ENCODE assay signal across 9 cellular contexts in the genomic region with DNA sequence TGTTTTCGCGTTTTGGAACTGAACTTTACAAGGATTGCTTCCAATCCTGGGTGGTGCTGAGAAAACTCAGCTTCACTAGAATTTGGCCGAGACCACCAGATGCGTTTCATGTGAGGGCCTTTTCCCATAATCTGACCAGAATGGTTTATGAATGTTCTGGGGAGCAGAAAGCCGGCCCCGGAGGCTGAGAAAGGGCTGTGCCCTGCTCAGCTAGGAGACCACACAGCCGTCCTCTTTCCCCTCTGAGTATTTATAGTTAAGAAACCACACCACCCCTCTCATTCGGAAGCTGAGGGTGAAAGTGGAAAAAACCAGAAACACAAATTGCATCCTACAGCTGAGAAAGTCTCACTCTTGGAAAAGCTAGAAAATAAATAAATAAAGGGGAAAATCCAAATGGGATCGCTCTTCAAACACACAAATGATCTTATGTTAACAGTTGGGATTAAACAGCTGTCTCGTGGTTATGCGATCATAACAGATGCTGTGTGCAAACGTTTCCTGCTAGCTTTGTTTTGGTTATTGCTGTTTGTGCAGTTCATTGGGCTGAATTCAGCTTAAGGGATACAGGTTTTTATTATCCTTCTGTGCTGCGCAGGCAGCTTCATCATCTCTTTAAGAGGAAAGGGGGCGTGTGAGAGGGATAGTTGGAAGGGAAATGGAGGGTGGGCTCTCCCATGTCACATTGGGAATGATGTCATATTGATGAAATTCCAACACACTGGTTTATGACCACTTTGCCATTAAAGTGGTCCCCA.
DNase-seq lines count a peak whose midpoint lies in the region; ATAC-seq and TF ChIP-seq lines count a peak whose summit lies in the region.
"Had no signal": no experiment of that assay in that cellular context is flagged by ENCODE, and none has a peak within 500 bp of the region (broad histone marks: within the 10 kb centered on the region; RNA-seq: fewer than 3 reads in every experiment).

No MANE protein-coding gene starts in this region.

- H3K4me1 ChIP-seq in HEK293 (ENCODE audit: control insufficient read depth, insufficient read depth, low read length) = no peaks in the 10 kb centered on the region
- H3K4me1 ChIP-seq in adipocyte (ENCODE audit: control insufficient read depth, insufficient read depth, low read length) = peaks cover 15% of the 10 kb centered on the region
- H3K4me1 ChIP-seq in left ventricle myocardium inferior = peaks cover 32% of the 10 kb centered on the region

- H3K9me3 ChIP-seq in HEK293 (ENCODE audit: control insufficient read depth, insufficient read depth, low read depth, low read length) = no peaks in the 10 kb centered on the region
- H3K9me3 ChIP-seq in adipocyte (ENCODE audit: control insufficient read depth, low read length) = no peaks in the 10 kb centered on the region
- no peaks in the 10 kb centered on the region for H3K9me3 ChIP-seq in left ventricle myocardium inferior (replicated peaks)
- no peaks in the 10 kb centered on the region for H3K9me3 ChIP-seq in CD4-positive, alpha-beta T cell (ENCODE audit: control insufficient read depth, low read length)

- no peaks in the 10 kb centered on the region for H3K9me3 Mint-ChIP-seq in CD4-positive, alpha-beta T cell
- H3K9me3 Mint-ChIP-seq in activated CD4-positive, alpha-beta T cell treated with anti-CD3 and anti-CD28 coated beads for 36 hours (ENCODE audit: low read depth) = no peaks in the 10 kb centered on the region

- no peaks in the 10 kb centered on the region for H3K36me3 ChIP-seq in HEK293 (ENCODE audit: control insufficient read depth in 2 of 2, insufficient read depth in 1 of 2, low read length in 2 of 2)
- H3K36me3 ChIP-seq in adipocyte (ENCODE audit: control insufficient read depth, insufficient read depth, low read length, severe bottlenecking) = no peaks in the 10 kb centered on the region
- no peaks in the 10 kb centered on the region for H3K36me3 ChIP-seq in left ventricle myocardium inferior

- H3K4me3 ChIP-seq in HEK293 (ENCODE audit: low read depth, low read length) (no peak overlapping the region), adipocyte (ENCODE audit: low read length) (peak overlapping the region; percentile 6), left ventricle myocardium inferior (peak overlapping the region; percentile 14), skeletal muscle cell (ENCODE audit: low read depth, low read length) (no peak overlapping the region)

- intact Hi-C loops in left ventricle myocardium inferior (cut with micrococcal nuclease) = no loop called here
- intact Hi-C loops in CD4-positive, alpha-beta T cell (cut with DNase I, micrococcal nuclease) = no loop called here
- intact Hi-C loops in activated CD4-positive, alpha-beta T cell treated with anti-CD3 and anti-CD28 coated beads for 36 hours (cut with DNase I, micrococcal nuclease) = no loop called here

- no peak overlapping the region for H3K4me3 Mint-ChIP-seq in CD4-positive, alpha-beta T cell
- H3K4me3 Mint-ChIP-seq in activated CD4-positive, alpha-beta T cell treated with anti-CD3 and anti-CD28 coated beads for 36 hours = no peak overlapping the region

- DNase-seq in adipocyte (ENCODE audit: low read depth) (no peak), left ventricle myocardium inferior (no peak), skeletal muscle cell (ENCODE audit: low read depth) (peak; percentile 55)
- no peak for DNase-seq in CD4-positive, alpha-beta T cell
- DNase-seq in activated CD4-positive, alpha-beta T cell treated with anti-CD3 and anti-CD28 coated beads for 36 hours = no peak

- no peaks in the 10 kb centered on the region for H3K36me3 Mint-ChIP-seq in CD4-positive, alpha-beta T cell (ENCODE audit: low read depth)
- H3K36me3 Mint-ChIP-seq in activated CD4-positive, alpha-beta T cell treated with anti-CD3 and anti-CD28 coated beads for 36 hours (ENCODE audit: low read depth) = no peaks in the 10 kb centered on the region

- no peak overlapping the region for H3K27ac Mint-ChIP-seq in CD4-positive, alpha-beta T cell
- H3K27ac Mint-ChIP-seq in activated CD4-positive, alpha-beta T cell treated with anti-CD3 and anti-CD28 coated beads for 36 hours = no peak overlapping the region

- ATAC-seq in CD4-positive, alpha-beta T cell (ENCODE audit: poor library complexity) = no peak
- no peak for ATAC-seq in activated CD4-positive, alpha-beta T cell treated with anti-CD3 and anti-CD28 coated beads for 36 hours
- no peak for ATAC-seq in HG03139 (IDR thresholded peaks at IDR 0.05; ENCODE audit: unreplicated experiment)
- no peak for ATAC-seq in HG02981 (IDR thresholded peaks at IDR 0.05; ENCODE audit: unreplicated experiment)
- ATAC-seq: esophagus mucosa had no signal

- POLR2A ChIA-PET in HEK293 (lab: Yijun Ruan, JAX) = no interaction called here
- POLR2A ChIA-PET in CD4-positive, alpha-beta T cell (lab: Charles Lee) = no interaction called here
- POLR2A ChIA-PET in activated CD4-positive, alpha-beta T cell treated with anti-CD3 and anti-CD28 coated beads for 36 hours (lab: Charles Lee) = no interaction called here

- peaks cover 4% of the 10 kb centered on the region for H3K27me3 Mint-ChIP-seq in CD4-positive, alpha-beta T cell
- peaks cover 12% of the 10 kb centered on the region for H3K27me3 Mint-ChIP-seq in activated CD4-positive, alpha-beta T cell treated with anti-CD3 and anti-CD28 coated beads for 36 hours

- H3K4me1 Mint-ChIP-seq in CD4-positive, alpha-beta T cell (ENCODE audit: low read depth) = no peaks in the 10 kb centered on the region
- H3K4me1 Mint-ChIP-seq in activated CD4-positive, alpha-beta T cell treated with anti-CD3 and anti-CD28 coated beads for 36 hours = peaks cover 3% of the 10 kb centered on the region

- TF ChIP-seq CTCF in HEK293 (tag by site-specific recombination; IDR thresholded peaks at IDR 0.05) = no peak
- TF ChIP-seq CTCF in left ventricle myocardium inferior (IDR thresholded peaks at IDR 0.05; ENCODE audit: borderline replicate concordance) = no peak
- TF ChIP-seq CTCF in CD4-positive, alpha-beta T cell (IDR thresholded peaks at IDR 0.05) = no peak

- CTCF ChIA-PET in HEK293 (lab: Yijun Ruan, JAX) = no interaction called here
- CTCF ChIA-PET in CD4-positive, alpha-beta T cell (lab: Charles Lee) = interaction anchor here (0.9 kb wide), 1 partner anchor 39 kb away, joined by 3 read pairs; no protein-coding TSS in a partner anchor
- CTCF ChIA-PET in activated CD4-positive, alpha-beta T cell treated with anti-CD3 and anti-CD28 coated beads for 36 hours (lab: Charles Lee) = interaction anchor here (1.1 kb wide), 1 partner anchor 263 kb away, joined by 4 read pairs; no protein-coding TSS in a partner anchor

- H3K27me3 ChIP-seq in adipocyte (replicated peaks; ENCODE audit: control insufficient read depth, insufficient read depth, low read length) (no peaks in the 10 kb centered on the region), left ventricle myocardium inferior (ENCODE audit: low read depth) (no peaks in the 10 kb centered on the region)
- H3K27me3 ChIP-seq in CD4-positive, alpha-beta T cell (ENCODE audit: control insufficient read depth, insufficient read depth, low read length) = no peaks in the 10 kb centered on the region

- H3K9ac ChIP-seq in adipocyte (ENCODE audit: low read length) = peak overlapping the region; percentile 18

- no peak overlapping the region for H3K27ac ChIP-seq in HEK293 (ENCODE audit: extremely low read depth, low read depth, low read length)
- peak overlapping the region; percentile 81 for H3K27ac ChIP-seq in left ventricle myocardium inferior (replicated peaks)
- no peak overlapping the region for H3K27ac ChIP-seq in CD4-positive, alpha-beta T cell (ENCODE audit: low read depth, low read length)

TF ChIP-seq in HEK293, 187 proteins besides CTCF, POLR2A, EP300 and RAD21 (continues in another document):
- TF ChIP-seq TCF7L2 (IDR thresholded peaks at IDR 0.05; ENCODE audit: borderline replicate concordance, low read depth, low read length) = no peak
- TF ChIP-seq, protein P1, sequence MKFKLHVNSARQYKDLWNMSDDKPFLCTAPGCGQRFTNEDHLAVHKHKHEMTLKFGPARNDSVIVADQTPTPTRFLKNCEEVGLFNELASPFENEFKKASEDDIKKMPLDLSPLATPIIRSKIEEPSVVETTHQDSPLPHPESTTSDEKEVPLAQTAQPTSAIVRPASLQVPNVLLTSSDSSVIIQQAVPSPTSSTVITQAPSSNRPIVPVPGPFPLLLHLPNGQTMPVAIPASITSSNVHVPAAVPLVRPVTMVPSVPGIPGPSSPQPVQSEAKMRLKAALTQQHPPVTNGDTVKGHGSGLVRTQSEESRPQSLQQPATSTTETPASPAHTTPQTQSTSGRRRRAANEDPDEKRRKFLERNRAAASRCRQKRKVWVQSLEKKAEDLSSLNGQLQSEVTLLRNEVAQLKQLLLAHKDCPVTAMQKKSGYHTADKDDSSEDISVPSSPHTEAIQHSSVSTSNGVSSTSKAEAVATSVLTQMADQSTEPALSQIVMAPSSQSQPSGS (tag by site-specific recombination; IDR thresholded peaks at IDR 0.05; ENCODE audit: low read depth) = peak; percentile 70; the same call in 1 of the 2 replicates
- 0 out of 2 replicates have a peak, but pooled peaks have one; percentile 39 for TF ChIP-seq KLF16 (tag by site-specific recombination; IDR thresholded peaks at IDR 0.05)
- TF ChIP-seq, protein P2, sequence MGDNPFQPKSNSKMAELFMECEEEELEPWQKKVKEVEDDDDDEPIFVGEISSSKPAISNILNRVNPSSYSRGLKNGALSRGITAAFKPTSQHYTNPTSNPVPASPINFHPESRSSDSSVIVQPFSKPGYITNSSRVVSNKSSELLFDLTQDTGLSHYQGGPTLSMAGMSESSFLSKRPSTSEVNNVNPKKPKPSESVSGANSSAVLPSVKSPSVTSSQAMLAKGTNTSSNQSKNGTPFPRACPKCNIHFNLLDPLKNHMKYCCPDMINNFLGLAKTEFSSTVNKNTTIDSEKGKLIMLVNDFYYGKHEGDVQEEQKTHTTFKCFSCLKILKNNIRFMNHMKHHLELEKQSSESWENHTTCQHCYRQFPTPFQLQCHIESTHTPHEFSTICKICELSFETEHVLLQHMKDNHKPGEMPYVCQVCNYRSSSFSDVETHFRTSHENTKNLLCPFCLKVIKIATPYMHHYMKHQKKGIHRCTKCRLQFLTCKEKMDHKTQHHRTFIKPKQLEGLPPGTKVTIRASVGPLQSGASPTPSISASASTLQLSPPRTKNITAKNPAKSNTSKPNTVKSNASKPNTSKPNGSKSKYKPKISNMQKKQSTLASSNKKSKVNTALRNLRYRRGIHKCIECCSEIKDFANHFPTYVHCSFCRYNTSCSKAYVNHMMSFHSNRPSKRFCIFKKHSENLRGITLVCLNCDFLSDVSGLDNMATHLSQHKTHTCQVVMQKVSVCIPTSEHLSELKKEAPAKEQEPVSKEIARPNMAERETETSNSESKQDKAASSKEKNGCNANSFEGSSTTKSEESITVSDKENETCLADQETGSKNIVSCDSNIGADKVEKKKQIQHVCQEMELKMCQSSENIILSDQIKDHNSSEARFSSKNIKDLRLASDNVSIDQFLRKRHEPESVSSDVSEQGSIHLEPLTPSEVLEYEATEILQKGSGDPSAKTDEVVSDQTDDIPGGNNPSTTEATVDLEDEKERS (tag by site-specific recombination; IDR thresholded peaks at IDR 0.05) = no peak

Comparison
In these comparisons a context has a peak if more than half of its experiments do, and no peak if none do; other contexts are left out.
1. H3K4me3 ChIP-seq: peak in adipocyte (single experiment) and left ventricle myocardium inferior (single experiment); none in HEK293 (single experiment) and skeletal muscle cell (single experiment).